9 cellular contexts compared by ENCODE assay signal in genomic region chr6:6825986-6826901, GRCh38.
A peak's percentile ranks its signal among the peaks of the same experiment; 100 is the strongest.
DNase-seq lines count a peak whose midpoint lies in the region; ATAC-seq and TF ChIP-seq lines count a peak whose summit lies in the region.
"Had no signal": no experiment of that assay in that cellular context is flagged by ENCODE, and none has a peak within 500 bp of the region (broad histone marks: within the 10 kb centered on the region; RNA-seq: fewer than 3 reads in every experiment).

No MANE protein-coding gene starts in this region.

- no peaks in the 10 kb centered on the region for H3K9me3 ChIP-seq in skeletal muscle satellite cell (replicated peaks; ENCODE audit: low read length)
- H3K9me3 ChIP-seq in ovary: no peaks in the 10 kb centered on the region

- H3K36me3 ChIP-seq in skeletal muscle satellite cell (ENCODE audit: insufficient read depth, low read length) (no peaks in the 10 kb centered on the region), ovary (no peaks in the 10 kb centered on the region)

- intact Hi-C loops in ovary (cut with DNase I): no loop called here

- no peak for TF ChIP-seq CTCF in ovary (IDR thresholded peaks at IDR 0.05)

- H3K9ac ChIP-seq in skeletal muscle satellite cell (ENCODE audit: low read depth, low read length): no peak overlapping the region

- peak overlapping the region; percentile 71 for H3K4me2 ChIP-seq in skeletal muscle satellite cell (ENCODE audit: low read length)

- TF ChIP-seq EP300 in ovary (IDR thresholded peaks at IDR 0.05): no peak

- ATAC-seq in GM18870 (IDR thresholded peaks at IDR 0.05; ENCODE audit: unreplicated experiment): peak; percentile 83
- ATAC-seq in HG03108 (IDR thresholded peaks at IDR 0.05; ENCODE audit: unreplicated experiment): peak; percentile 91
- peak; percentile 44 for ATAC-seq in esophagus mucosa

- WGBS in ovary, 3 donors: 64 to 75% (median 65%) methylated on average over 19 of the region's 19 CpGs

- H3K27me3 ChIP-seq in skeletal muscle satellite cell (ENCODE audit: control insufficient read depth, insufficient read depth, low read length) (peaks cover 4% of the 10 kb centered on the region), ovary (no peaks in the 10 kb centered on the region)

- H3K4me1 ChIP-seq in skeletal muscle satellite cell (ENCODE audit: control insufficient read depth, insufficient read depth, low read length): peaks cover 12% of the 10 kb centered on the region
- H3K4me1 ChIP-seq in ovary (ENCODE audit: insufficient read depth): no peaks in the 10 kb centered on the region

- H3K4me3 ChIP-seq in skeletal muscle satellite cell (ENCODE audit: low read length) (no peak overlapping the region), ovary (no peak overlapping the region)

- DNase-seq in AML-193 (lab: John Stamatoyannopoulos, UW): peak; percentile 96 to 97
- peak; percentile 82 for DNase-seq in NOMO-1 treated with DMSO at 0.1 percent for 48 hours (lab: John Stamatoyannopoulos, UW; ENCODE audit: unreplicated experiment)
- DNase-seq in retina: no peak
- no peak for DNase-seq in ovary
- DNase-seq: activated T-cell treated with anti-CD3 and anti-CD28 coated beads, Interleukin-2, amount 50 U/mL, for 4 hours had no signal

- H3K27ac ChIP-seq in ovary: no peak overlapping the region

- no peak for TF ChIP-seq POLR2A in ovary (IDR thresholded peaks at IDR 0.05)

Comparison
In these comparisons a context has a peak if more than half of its experiments do, and no peak if none do; other contexts are left out.
1. DNase-seq: peak in AML-193 (2 of 2) and NOMO-1 treated with DMSO at 0.1 percent for 48 hours (single experiment); none in retina (single experiment) and ovary (0 of 5).
2. Peak in every context shown above with its lines, with median percentiles within 50 percentile points of each other: ATAC-seq.